9 cellular contexts compared by ENCODE assay signal in genomic region chr7:40015790-40016296, GRCh38.
DNase-seq lines count a peak whose midpoint lies in the region; ATAC-seq and TF ChIP-seq lines count a peak whose summit lies in the region.
"Had no signal": no experiment of that assay in that cellular context is flagged by ENCODE, and none has a peak within 500 bp of the region (broad histone marks: within the 10 kb centered on the region; RNA-seq: fewer than 3 reads in every experiment).

No MANE protein-coding gene starts in this region.

- H3K9me3 ChIP-seq in PC-3 (ENCODE audit: low read length), result no peaks in the 10 kb centered on the region
- no peaks in the 10 kb centered on the region for H3K9me3 ChIP-seq in testis
- H3K9me3 ChIP-seq in WERI-Rb-1 (ENCODE audit: severe bottlenecking), result no peaks in the 10 kb centered on the region

- CTCF ChIA-PET in PC-3 (lab: Charles Lee), result interaction anchor here (0.5 kb wide), 1 partner anchor 36 kb away, joined by 3 read pairs; no protein-coding TSS in a partner anchor

- no peak overlapping the region for H3K27ac ChIP-seq in PC-3 (ENCODE audit: low read length)
- H3K27ac ChIP-seq in testis, result no peak overlapping the region
- no peak overlapping the region for H3K27ac ChIP-seq in WERI-Rb-1

- no TSS peak for BruUV-seq in PC-3 (replicated peaks; lab: Mats Ljungman, UMichigan)

- no peaks in the 10 kb centered on the region for H3K9me2 ChIP-seq in PC-3 (replicated peaks; ENCODE audit: low read length)

- POLR2A ChIA-PET in PC-3 (lab: Charles Lee; ENCODE audit: unreplicated experiment), result no interaction called here

- no peaks in the 10 kb centered on the region for H4K20me1 ChIP-seq in PC-3 (ENCODE audit: low read length)

- H3K79me2 ChIP-seq in PC-3 (ENCODE audit: low read length), result no peaks in the 10 kb centered on the region

- H3K9ac ChIP-seq in PC-3 (ENCODE audit: low read length), result no peak overlapping the region

- H3K4me2 ChIP-seq in PC-3 (ENCODE audit: low read length), result no peak overlapping the region

- no peak for TF ChIP-seq POLR2A in testis (IDR thresholded peaks at IDR 0.05)

- TF ChIP-seq CTCF in PC-3 (conservative IDR thresholded peaks at IDR 0.05; ENCODE audit: low read depth, low read length), result no peak
- no peak for TF ChIP-seq CTCF in fibroblast of the aortic adventitia (IDR thresholded peaks at IDR 0.05; ENCODE audit: insufficient read depth, low read length)
- no peak for TF ChIP-seq CTCF in testis (IDR thresholded peaks at IDR 0.05)
- no peak for TF ChIP-seq CTCF in WERI-Rb-1 (IDR thresholded peaks at IDR 0.05; ENCODE audit: low read depth, low read length)

- H3K27me3 ChIP-seq in PC-3 (ENCODE audit: low read length), result no peaks in the 10 kb centered on the region
- no peaks in the 10 kb centered on the region for H3K27me3 ChIP-seq in testis
- no peaks in the 10 kb centered on the region for H3K27me3 ChIP-seq in H7 (ENCODE audit: control insufficient read depth, insufficient read depth, low read length)
- H3K27me3 ChIP-seq in WERI-Rb-1 (ENCODE audit: insufficient read depth, low read depth, severe bottlenecking), result no peaks in the 10 kb centered on the region

- peak; percentile 19 for DNase-seq in GM04504 (ENCODE audit: low read depth)
- DNase-seq in PC-3, result peak; percentile 23
- peak; percentile 77 for DNase-seq in fibroblast of the aortic adventitia (ENCODE audit: low read depth)
- DNase-seq in testis, result peak; percentile 49
- no peak for DNase-seq in H7
- no peak for DNase-seq in WERI-Rb-1
- DNase-seq: left cardiac atrium had no signal

- intact Hi-C loops in PC-3 (cut with micrococcal nuclease) (no loop called here), testis (cut with DNase I; ENCODE audit: low total_unique reads) (no loop called here)

- no peak overlapping the region for H2AFZ ChIP-seq in PC-3 (ENCODE audit: low read length)

- no peaks in the 10 kb centered on the region for H3F3A ChIP-seq in PC-3 (ENCODE audit: low read length, unreplicated experiment)

- no peaks in the 10 kb centered on the region; the same call in 1 of the 2 replicates for H3K36me3 ChIP-seq in PC-3 (ENCODE audit: low read depth, low read length)
- no peaks in the 10 kb centered on the region for H3K36me3 ChIP-seq in testis (ENCODE audit: low read depth, missing control alignments)
- 0 out of 2 replicates have a peak, but pooled peaks cover 1% of the 10 kb centered on the region for H3K36me3 ChIP-seq in H7 (replicated peaks; ENCODE audit: control insufficient read depth, insufficient read depth, low read length)
- peaks cover 3% of the 10 kb centered on the region; the same call in 1 of the 2 replicates for H3K36me3 ChIP-seq in WERI-Rb-1

- ATAC-seq in GM19452 (IDR thresholded peaks at IDR 0.05; ENCODE audit: unreplicated experiment) (peak; percentile 94), HG03354 (IDR thresholded peaks at IDR 0.05; ENCODE audit: poor library complexity, severe bottlenecking, unreplicated experiment) (peak; percentile 89), PC-3 (peak; percentile 51)

- no peak overlapping the region for H3K4me3 ChIP-seq in PC-3 (ENCODE audit: low read length)
- no peak overlapping the region for H3K4me3 ChIP-seq in fibroblast of the aortic adventitia (ENCODE audit: low read depth, low read length)
- H3K4me3 ChIP-seq in testis, result no peak overlapping the region
- no peak overlapping the region for H3K4me3 ChIP-seq in H7 (ENCODE audit: insufficient read depth, low read depth, low read length)
- no peak overlapping the region for H3K4me3 ChIP-seq in WERI-Rb-1 (ENCODE audit: low read depth, low read length)

- 0 out of 2 replicates have a peak, but pooled peaks cover 4% of the 10 kb centered on the region for H3K4me1 ChIP-seq in PC-3 (ENCODE audit: insufficient read depth, low read length)
- no peaks in the 10 kb centered on the region for H3K4me1 ChIP-seq in testis

- WGBS in testis, 2 donors, result 34 to 45% methylated on average over 4 of the region's 4 CpGs

Comparison
In these comparisons a context has a peak if more than half of its experiments do, and no peak if none do; other contexts are left out.
1. DNase-seq: peak in GM04504 (single experiment), PC-3 (single experiment), fibroblast of the aortic adventitia (single experiment) and testis (single experiment); none in H7 (single experiment) and WERI-Rb-1 (single experiment).
2. Peak in every context shown above with its lines, with median percentiles within 50 percentile points of each other: ATAC-seq.